ENCODE assay signal across 17 cellular contexts in genomic region chr2:200051621-200051945, GRCh38.
DNase-seq lines count a peak whose midpoint lies in the region; ATAC-seq, FAIRE-seq and TF ChIP-seq lines count a peak whose summit lies in the region.
"Had no signal": no experiment of that assay in that cellular context is flagged by ENCODE, and none has a peak within 500 bp of the region (broad histone marks: within the 10 kb centered on the region; RNA-seq: fewer than 3 reads in every experiment).

No MANE protein-coding gene starts in this region.

- peaks cover 6% of the 10 kb centered on the region for H3K9me3 Mint-ChIP-seq in astrocyte (ENCODE audit: unreplicated experiment)

- peak overlapping the region; percentile 48 for H2BK5ac ChIP-seq in mesendoderm (ENCODE audit: low read length)

- H3K4ac ChIP-seq in mesendoderm (ENCODE audit: low read depth, low read length), result peak overlapping the region; percentile 90

- no peak overlapping the region for H2AFZ ChIP-seq in astrocyte (ENCODE audit: low read depth, low read length)

- H3K4me1 ChIP-seq in astrocyte (ENCODE audit: insufficient read depth, low read length) (no peaks in the 10 kb centered on the region), mesendoderm (ENCODE audit: control insufficient read depth, low read depth, low read length) (peaks cover 3% of the 10 kb centered on the region)

- H3K9me3 ChIP-seq in astrocyte (ENCODE audit: insufficient read depth, low read depth, low read length), result no peaks in the 10 kb centered on the region

- no peaks in the 10 kb centered on the region for H3K36me3 ChIP-seq in astrocyte (ENCODE audit: insufficient read depth, low read length)
- H3K36me3 ChIP-seq in mesendoderm (ENCODE audit: control insufficient read depth, insufficient read depth, low read length), result no peaks in the 10 kb centered on the region

- no peak overlapping the region for H3K9ac ChIP-seq in astrocyte (ENCODE audit: low read length)
- H3K9ac ChIP-seq in mesendoderm (ENCODE audit: low read length), result no peak overlapping the region

- peak overlapping the region; percentile 3 for H3K56ac ChIP-seq in mesendoderm (ENCODE audit: low read length)

- no peak overlapping the region for H2AK5ac ChIP-seq in mesendoderm (ENCODE audit: low read length)

- WGBS in mesendoderm (ENCODE audit: extremely low coverage, insufficient coverage, low lambda C conversion rate), result no CpG with 5 or more reads among the region's 2 CpGs

- H3K4me3 Mint-ChIP-seq in astrocyte (ENCODE audit: unreplicated experiment), result no peak overlapping the region

- no peak overlapping the region for H2BK120ac ChIP-seq in mesendoderm (ENCODE audit: low read depth, low read length)

- H3K79me2 ChIP-seq in astrocyte (ENCODE audit: insufficient read depth, low read length) (no peaks in the 10 kb centered on the region), mesendoderm (ENCODE audit: control insufficient read depth, insufficient read depth, low read length) (no peaks in the 10 kb centered on the region)

- no peaks in the 10 kb centered on the region for H3K27me3 Mint-ChIP-seq in astrocyte (ENCODE audit: low read depth, unreplicated experiment)

- H2BK15ac ChIP-seq in mesendoderm (replicated peaks; ENCODE audit: low read depth), result no peak overlapping the region

- no peak overlapping the region for H4K8ac ChIP-seq in mesendoderm (ENCODE audit: low read depth, low read length)

- no peaks in the 10 kb centered on the region for H4K20me1 ChIP-seq in astrocyte (ENCODE audit: insufficient read depth, low read length)

- H3K4me2 ChIP-seq in astrocyte (ENCODE audit: low read length) (no peak overlapping the region), mesendoderm (ENCODE audit: low read length) (no peak overlapping the region)

- H3K23ac ChIP-seq in mesendoderm (ENCODE audit: low read length), result no peak overlapping the region

- no peak for TF ChIP-seq CTCF in astrocyte (IDR thresholded peaks at IDR 0.05; ENCODE audit: insufficient read depth, low read depth, low read length)

- H4K5ac ChIP-seq in mesendoderm (ENCODE audit: low read length), result no peak overlapping the region

- H3K36me3 Mint-ChIP-seq in astrocyte (ENCODE audit: low read depth, unreplicated experiment), result no peaks in the 10 kb centered on the region

- peaks cover 14% of the 10 kb centered on the region for H3K4me1 Mint-ChIP-seq in astrocyte (ENCODE audit: low read depth, unreplicated experiment)

- H3K18ac ChIP-seq in mesendoderm (ENCODE audit: low read length), result peak overlapping the region; percentile 57

- no peaks in the 10 kb centered on the region for H3K27me3 ChIP-seq in astrocyte (ENCODE audit: insufficient read depth, low read length)
- no peaks in the 10 kb centered on the region for H3K27me3 ChIP-seq in mesendoderm (ENCODE audit: insufficient read depth, low read length, poor library complexity)

- H3K4me3 ChIP-seq in astrocyte (ENCODE audit: insufficient read depth, low read depth, low read length) (no peak overlapping the region), mesendoderm (ENCODE audit: low read length) (no peak overlapping the region)

- ATAC-seq in HG03457 (IDR thresholded peaks at IDR 0.05; ENCODE audit: unreplicated experiment) (no peak), GM19351 (IDR thresholded peaks at IDR 0.05; ENCODE audit: unreplicated experiment) (no peak)
- ATAC-seq: Panc1 had no signal

- DNase-seq in NCI-H82 (lab: John Stamatoyannopoulos, UW) (peak; percentile 80), NCI-H82 treated with DMSO at 0.1 percent for 48 hours (lab: John Stamatoyannopoulos, UW; ENCODE audit: unreplicated experiment) (no peak), astrocyte (ENCODE audit: low read depth) (peak; percentile 12), mesendoderm (no peak), GM19239 (ENCODE audit: insufficient read length, low spot score) (no peak), NCI-H526 treated with DMSO at 0.1 percent for 48 hours (lab: John Stamatoyannopoulos, UW) (no peak)
- DNase-seq: COR-L47, KG1, MM.1S, NCI-H1105, NCI-H1694 treated with DMSO at 0.1 percent for 48 hours, Right ventricle myocardium superior had no signal

- H3K27ac Mint-ChIP-seq in astrocyte (ENCODE audit: unreplicated experiment), result no peak overlapping the region

- no peak for FAIRE-seq in astrocyte (lab: Jason Lieb, UNC)
- no peak for FAIRE-seq in GM19239 (lab: Jason Lieb, UNC)

- no peaks in the 10 kb centered on the region for H3K79me1 ChIP-seq in mesendoderm (ENCODE audit: low read length)

- H3K27ac ChIP-seq in astrocyte (ENCODE audit: low read depth, low read length), result no peak overlapping the region
- peak overlapping the region; percentile 31 for H3K27ac ChIP-seq in mesendoderm (ENCODE audit: low read depth, low read length)
- H3K27ac ChIP-seq: 22Rv1, C4-2B had no signal

Comparison
In these comparisons a context has a peak if more than half of its experiments do, and no peak if none do; other contexts are left out.
1. DNase-seq: peak in NCI-H82 (single experiment) and astrocyte (single experiment); none in NCI-H82 treated with DMSO at 0.1 percent for 48 hours (single experiment), mesendoderm (single experiment), GM19239 (single experiment) and NCI-H526 treated with DMSO at 0.1 percent for 48 hours (single experiment).